17 cellular contexts compared by ENCODE assay signal in genomic region chr2:41847744-41848441, GRCh38.
A peak's percentile ranks its signal among the peaks of the same experiment; 100 is the strongest.
DNase-seq lines count a peak whose midpoint lies in the region; ATAC-seq and TF ChIP-seq lines count a peak whose summit lies in the region.
"Had no signal": no experiment of that assay in that cellular context is flagged by ENCODE, and none has a peak within 500 bp of the region (broad histone marks: within the 10 kb centered on the region; RNA-seq: fewer than 3 reads in every experiment).

No MANE protein-coding gene starts in this region.

- H3K4me1 ChIP-seq in right lobe of liver, result peaks cover 0 to 27% (median 7%) of the 10 kb centered on the region in 4 donors
- no peaks in the 10 kb centered on the region for H3K4me1 ChIP-seq in upper lobe of right lung

- no peak overlapping the region for H3K4me3 ChIP-seq in epithelial cell of esophagus (ENCODE audit: low read length)
- no peak overlapping the region for H3K4me3 ChIP-seq in right lobe of liver
- no peak overlapping the region for H3K4me3 ChIP-seq in upper lobe of right lung
- H3K4me3 ChIP-seq: stomach had no signal

- no peaks in the 10 kb centered on the region for H3K9me3 ChIP-seq in right lobe of liver
- no peaks in the 10 kb centered on the region for H3K9me3 ChIP-seq in upper lobe of right lung
- H3K9me3 ChIP-seq: stomach had no signal

- H3K36me3 ChIP-seq in right lobe of liver, result no peaks in the 10 kb centered on the region
- H3K36me3 ChIP-seq in upper lobe of right lung, result no peaks in the 10 kb centered on the region
- H3K36me3 ChIP-seq: stomach had no signal

- intact Hi-C loops in right lobe of liver (cut with DNase I) (no loop called here), upper lobe of right lung (cut with DNase I) (no loop called here)

- peak overlapping the region; percentile 69 to 95 (median 80) for H3K27ac ChIP-seq in right lobe of liver
- H3K27ac ChIP-seq in upper lobe of right lung, result no peak overlapping the region
- H3K27ac ChIP-seq: stomach had no signal

- no peak for TF ChIP-seq POLR2A in right lobe of liver (IDR thresholded peaks at IDR 0.05)

- TF ChIP-seq CTCF in epithelial cell of esophagus (IDR thresholded peaks at IDR 0.05; ENCODE audit: insufficient read depth, low read depth, low read length, missing control alignments) (no peak), right lobe of liver (IDR thresholded peaks at IDR 0.05) (no peak), upper lobe of right lung (IDR thresholded peaks at IDR 0.05) (no peak)

- H3K27me3 ChIP-seq in right lobe of liver (no peaks in the 10 kb centered on the region), upper lobe of right lung (no peaks in the 10 kb centered on the region)

- peak; percentile 22 for DNase-seq in NCI-H2196 (lab: John Stamatoyannopoulos, UW; ENCODE audit: unreplicated experiment)
- DNase-seq in NCI-H2196 treated with DMSO at 0.1 percent for 48 hours (lab: John Stamatoyannopoulos, UW; ENCODE audit: unreplicated experiment), result no peak
- peak; percentile 90 for DNase-seq in epithelial cell of esophagus (ENCODE audit: low read depth)
- DNase-seq in right lobe of liver, result peak; percentile 32 to 77 (median 75)
- no peak for DNase-seq in upper lobe of right lung
- no peak for DNase-seq in DMS53 treated with DMSO at 0.1 percent for 48 hours (lab: John Stamatoyannopoulos, UW; ENCODE audit: unreplicated experiment)
- DNase-seq: activated CD8-positive, alpha-beta memory T cell treated with anti-CD3 and anti-CD28 coated beads for 24 hours; activated effector memory CD4-positive, alpha-beta T cell treated with anti-CD3 and anti-CD28 coated beads, Interleukin-2, amount 50 U/mL, for 16 hours; CD8-positive, alpha-beta T cell; foreskin melanocyte; KG1; NCI-H1436 treated with DMSO at 0.1 percent for 48 hours; NCI-H510A; stomach had no signal

- WGBS in right lobe of liver (ENCODE audit: insufficient coverage, low coverage, low lambda C conversion rate, missing lambda C conversion rate), result 21% methylated on average over 7 of the region's 7 CpGs

- ATAC-seq in right lobe of liver (peak; percentile 84 to 91 (median 88)), upper lobe of right lung (peak; percentile 77), HG03135 (IDR thresholded peaks at IDR 0.05; ENCODE audit: unreplicated experiment) (no peak), GM21447 (IDR thresholded peaks at IDR 0.05; ENCODE audit: unreplicated experiment) (no peak)
- ATAC-seq: CD8-positive, alpha-beta T cell; HCT116 had no signal

Comparison
In these comparisons a context has a peak if more than half of its experiments do, and no peak if none do; other contexts are left out.
1. DNase-seq: peak in NCI-H2196 (single experiment), epithelial cell of esophagus (single experiment) and right lobe of liver (3 of 3); none in NCI-H2196 treated with DMSO at 0.1 percent for 48 hours (single experiment), upper lobe of right lung (single experiment) and DMS53 treated with DMSO at 0.1 percent for 48 hours (single experiment).
2. ATAC-seq: peak in right lobe of liver (4 of 4) and upper lobe of right lung (single experiment); none in HG03135 (single experiment) and GM21447 (single experiment).